In genomic region chr9:63704456-63704855, GRCh38 we compare ENCODE assay signal across 5 cellular contexts.
DNase-seq lines count a peak whose midpoint lies in the region; TF ChIP-seq lines count a peak whose summit lies in the region.
"Not testable (repeated sequence)": the region's sequence is repeated elsewhere in the genome, so short reads cannot be mapped to it uniquely, and the experiment has no call there.

No MANE protein-coding gene starts in this region.

- not testable (repeated sequence) for H3K36me3 ChIP-seq in H7 (replicated peaks; ENCODE audit: control insufficient read depth, insufficient read depth, low read length)

- not testable (repeated sequence) for H3K27me3 ChIP-seq in H7 (ENCODE audit: control insufficient read depth, insufficient read depth, low read length)

- DNase-seq in AG20443 (ENCODE audit: low spot score) (peak; percentile 0), Daoy (ENCODE audit: low read depth) (peak; percentile 48), H7 (peak; percentile 1), NCI-H1930 (lab: John Stamatoyannopoulos, UW) (peak; percentile 20 to 44), coronary artery (ENCODE audit: low spot score) (peak; percentile 17)

- not testable (repeated sequence) for TF ChIP-seq CTCF in coronary artery (IDR thresholded peaks at IDR 0.05)

- not testable (repeated sequence) for H3K4me3 ChIP-seq in H7 (ENCODE audit: insufficient read depth, low read depth, low read length); coronary artery

- not testable (repeated sequence) for H3K27ac ChIP-seq in coronary artery
